8 cellular contexts compared by ENCODE assay signal in genomic region chr3:37836589-37836988, GRCh38. TPM values are rescaled to one million over a fixed set of nuclear protein-coding genes. Genes with fewer than 3 reads are reported as not detected.
"Had no signal": no experiment of that assay in that cellular context is flagged by ENCODE, and none has a peak within 500 bp of the region (broad histone marks: within the 10 kb centered on the region; RNA-seq: fewer than 3 reads in every experiment).

No MANE protein-coding gene starts in this region.

- H3K9ac ChIP-seq: KMS-11 had no signal

- H3K4me2 ChIP-seq: KMS-11 had no signal

- DNase-seq: IMR-90, KBM-7, KG1 had no signal

- ATAC-seq: HepG2 had no signal

- H3K27ac Mint-ChIP-seq: IgD-negative memory B cell had no signal

- FAIRE-seq: HepG2, HTR-8/SVneo had no signal

- H3K27ac ChIP-seq: HL-60, KMS-11 had no signal

- H3K4me1 Mint-ChIP-seq: IgD-negative memory B cell had no signal

- H3K9me3 Mint-ChIP-seq: IgD-negative memory B cell had no signal

RNA-seq across cellular contexts. Expression of gene CTDSPL, which starts 25.1 kb away (rescaled TPM):
- polyA plus RNA-seq: IgD-negative memory B cell had no signal
